ENCODE assay signal across 8 cellular contexts in genomic region chr7:65722361-65722792, GRCh38.
A peak's percentile ranks its signal among the peaks of the same experiment; 100 is the strongest.
DNase-seq lines count a peak whose midpoint lies in the region; ATAC-seq, FAIRE-seq and TF ChIP-seq lines count a peak whose summit lies in the region.

No MANE protein-coding gene starts in this region.

- no peaks in the 10 kb centered on the region for H3K4me1 ChIP-seq in neural progenitor cell
- H3K4me1 ChIP-seq in thoracic aorta (ENCODE audit: control insufficient read depth in 1 of 2, low read depth in 2 of 2), result no peaks in the 10 kb centered on the region

- H3K9ac ChIP-seq in neural progenitor cell, result no peak overlapping the region

- H3K36me3 ChIP-seq in neural progenitor cell (no peaks in the 10 kb centered on the region), thoracic aorta (peaks cover 9% of the 10 kb centered on the region)

- peaks cover 3% of the 10 kb centered on the region for H3K27me3 Mint-ChIP-seq in neural progenitor cell (ENCODE audit: insufficient read depth, low read depth)

- ATAC-seq in HG02981 (IDR thresholded peaks at IDR 0.05; ENCODE audit: unreplicated experiment), result peak; percentile 54
- no peak for ATAC-seq in thoracic aorta (ENCODE audit: insufficient number of reproducible peaks, low FRiP score, low read depth)

- H3F3A ChIP-seq in neural progenitor cell (ENCODE audit: low read depth), result no peaks in the 10 kb centered on the region

- H3K4me3 Mint-ChIP-seq in neural progenitor cell, result no peak overlapping the region

- H3K79me2 ChIP-seq in neural progenitor cell (ENCODE audit: low read depth), result no peaks in the 10 kb centered on the region

- no peak overlapping the region for H3K27ac ChIP-seq in neural progenitor cell
- no peak overlapping the region for H3K27ac ChIP-seq in thoracic aorta

- peak; percentile 66 for TF ChIP-seq CTCF in GM12875 (IDR thresholded peaks at IDR 0.05; ENCODE audit: borderline replicate concordance, insufficient read depth, low read depth, low read length)
- peak; percentile 83 for TF ChIP-seq CTCF in epithelial cell of esophagus (IDR thresholded peaks at IDR 0.05; ENCODE audit: insufficient read depth, low read depth, low read length, missing control alignments)
- peak; percentile 86 for TF ChIP-seq CTCF in neural progenitor cell (IDR thresholded peaks at IDR 0.05)
- peak; percentile 68 for TF ChIP-seq CTCF in thoracic aorta (IDR thresholded peaks at IDR 0.05)

- no peaks in the 10 kb centered on the region for H3K4me1 Mint-ChIP-seq in neural progenitor cell

- H3K4me3 ChIP-seq in GM12875 (ENCODE audit: low read depth, low read length) (no peak overlapping the region), epithelial cell of esophagus (ENCODE audit: low read length) (no peak overlapping the region), neural progenitor cell (no peak overlapping the region), thoracic aorta (no peak overlapping the region)

- no peaks in the 10 kb centered on the region for H4K20me1 ChIP-seq in neural progenitor cell (ENCODE audit: low read depth)

- H3K4me2 ChIP-seq in neural progenitor cell, result no peak overlapping the region

- no peaks in the 10 kb centered on the region for H3K9me3 Mint-ChIP-seq in neural progenitor cell

- H3K27ac Mint-ChIP-seq in neural progenitor cell, result no peak overlapping the region

- H3K9me3 ChIP-seq in neural progenitor cell (ENCODE audit: low read depth), result no peaks in the 10 kb centered on the region
- no peaks in the 10 kb centered on the region for H3K9me3 ChIP-seq in thoracic aorta

- DNase-seq in NCI-H526 treated with DMSO at 0.1 percent for 48 hours (lab: John Stamatoyannopoulos, UW) (peak; percentile 68), epithelial cell of esophagus (ENCODE audit: low read depth) (peak; percentile 70), neural progenitor cell (ENCODE audit: low spot score) (peak; percentile 62), thoracic aorta (ENCODE audit: low spot score) (no peak), HTR-8/SVneo (ENCODE audit: insufficient read length, low spot score) (no peak)
- peak; percentile 41 to 51 for DNase-seq in activated CD8-positive, alpha-beta memory T cell treated with anti-CD3 and anti-CD28 coated beads for 4 hours (ENCODE audit: low read depth in 2 of 2)

- no peaks in the 10 kb centered on the region for H3K27me3 ChIP-seq in neural progenitor cell
- H3K27me3 ChIP-seq in thoracic aorta (replicated peaks; ENCODE audit: insufficient read depth), result no peaks in the 10 kb centered on the region

- peaks cover 8% of the 10 kb centered on the region for H3K36me3 Mint-ChIP-seq in neural progenitor cell

- no peak for FAIRE-seq in HTR-8/SVneo (lab: Jason Lieb, UNC)

- H2AFZ ChIP-seq in neural progenitor cell (replicated peaks), result no peak overlapping the region

Comparison
In these comparisons a context has a peak if more than half of its experiments do, and no peak if none do; other contexts are left out.
1. DNase-seq: peak in NCI-H526 treated with DMSO at 0.1 percent for 48 hours (single experiment), activated CD8-positive, alpha-beta memory T cell treated with anti-CD3 and anti-CD28 coated beads for 4 hours (2 of 2), epithelial cell of esophagus (single experiment) and neural progenitor cell (single experiment); none in thoracic aorta (single experiment) and HTR-8/SVneo (single experiment).
2. Peak in every context shown above with its lines, with median percentiles within 50 percentile points of each other: CTCF ChIP-seq.